22 cellular contexts compared by ENCODE assay signal in the genomic region with DNA sequence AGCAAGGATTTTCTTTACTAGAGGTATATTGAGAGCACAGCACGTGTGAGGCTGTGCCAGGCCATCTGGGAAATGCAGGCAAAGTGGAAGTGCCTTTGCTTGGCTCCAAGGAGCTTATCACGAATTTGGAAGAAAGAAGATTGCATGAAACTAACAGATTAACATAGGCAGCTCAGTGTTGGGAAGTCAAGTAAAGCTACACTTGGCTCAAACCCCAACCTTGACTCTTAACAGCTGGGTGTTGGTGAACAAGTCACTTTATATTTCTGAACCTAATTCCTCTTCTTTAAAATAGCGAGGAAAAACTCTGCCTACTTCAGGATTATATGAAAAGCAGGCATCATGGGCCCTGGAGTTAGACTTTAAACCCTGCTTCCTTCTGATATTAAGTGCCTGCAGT.
DNase-seq lines count a peak whose midpoint lies in the region; FAIRE-seq and TF ChIP-seq lines count a peak whose summit lies in the region.
"Had no signal": no experiment of that assay in that cellular context is flagged by ENCODE, and none has a peak within 500 bp of the region (broad histone marks: within the 10 kb centered on the region; RNA-seq: fewer than 3 reads in every experiment).

No MANE protein-coding gene starts in this region.

- FAIRE-seq in D721Med (lab: Jason Lieb, UNC) (peak; percentile 66), small intestine (lab: Jason Lieb, UNC) (no peak)
- FAIRE-seq: GM12891 had no signal

- H3K4me1 ChIP-seq in esophagus muscularis mucosa = peaks cover 15 to 62% (median 53%) of the 10 kb centered on the region in 4 donors
- peaks cover 0 to 4% of the 10 kb centered on the region in 2 donors for H3K4me1 ChIP-seq in small intestine (ENCODE audit: control insufficient read depth in 2 of 2, insufficient read depth in 1 of 2, low read depth in 1 of 2, low read length in 1 of 2)
- H3K4me1 ChIP-seq: BE2C, Peyer's patch had no signal

- intact Hi-C loops in esophagus muscularis mucosa (cut with DNase I) = no loop called here

- H3K27ac ChIP-seq in esophagus muscularis mucosa (replicated peaks in 1 of 4) (no peak overlapping the region), small intestine (ENCODE audit: low read depth in 1 of 2, low read length in 1 of 2) (no peak overlapping the region)
- H3K27ac ChIP-seq: HL-60, Peyer's patch had no signal

- TF ChIP-seq POLR2A in esophagus muscularis mucosa (IDR thresholded peaks at IDR 0.05; ENCODE audit: low read depth) = no peak

- no peak for TF ChIP-seq CTCF in D721Med (IDR thresholded peaks at IDR 0.05; ENCODE audit: insufficient read depth, missing control alignments)
- TF ChIP-seq CTCF in esophagus muscularis mucosa (IDR thresholded peaks at IDR 0.05) = no peak

- H3K27ac Mint-ChIP-seq in activated naive CD4-positive, alpha-beta T cell treated with anti-CD3 and anti-CD28 coated beads, Interleukin-2, amount 10 ng/mL, durations not matched to agents 7 days and 5 days = no peak overlapping the region
- H3K27ac Mint-ChIP-seq: CD4-positive, CD25-positive, alpha-beta regulatory T cell had no signal

- DNase-seq in D721Med (ENCODE audit: insufficient read length, low spot score) (no peak), MG63 (peak; percentile 3), esophagus muscularis mucosa (ENCODE audit: extremely low spot score) (peak; percentile 81), small intestine (peak; percentile 18), NCI-H1930 (lab: John Stamatoyannopoulos, UW) (no peak), SHP77 treated with DMSO at 0.1 percent for 48 hours (lab: John Stamatoyannopoulos, UW) (no peak), hippocampal formation (lab: John Stamatoyannopoulos, UW) (no peak)
- DNase-seq in activated naive CD4-positive, alpha-beta T cell treated with anti-CD3 and anti-CD28 coated beads, Interleukin-2, amount 10 ng/mL, durations not matched to agents 7 days and 5 days = no peak
- DNase-seq: BE2C; CD4-positive, CD25-positive, alpha-beta regulatory T cell; DMS153; GOT3; KBM-7; NCI-H1092 treated with DMSO at 0.1 percent for 48 hours; NCI-H1436 treated with DMSO at 0.1 percent for 48 hours; NCI-H2029; NCI-H2227 treated with DMSO at 0.1 percent for 48 hours; NCI-H510A; NCI-H748 treated with DMSO at 0.1 percent for 48 hours; Peyer's patch had no signal

- H3K36me3 Mint-ChIP-seq in activated naive CD4-positive, alpha-beta T cell treated with anti-CD3 and anti-CD28 coated beads, Interleukin-2, amount 10 ng/mL, durations not matched to agents 7 days and 5 days = no peaks in the 10 kb centered on the region
- H3K36me3 Mint-ChIP-seq: CD4-positive, CD25-positive, alpha-beta regulatory T cell had no signal

- no peaks in the 10 kb centered on the region for H3K4me1 Mint-ChIP-seq in activated naive CD4-positive, alpha-beta T cell treated with anti-CD3 and anti-CD28 coated beads, Interleukin-2, amount 10 ng/mL, durations not matched to agents 7 days and 5 days
- H3K4me1 Mint-ChIP-seq: CD4-positive, CD25-positive, alpha-beta regulatory T cell had no signal

- TF ChIP-seq EP300 in esophagus muscularis mucosa (IDR thresholded peaks at IDR 0.05) = no peak

- WGBS in esophagus muscularis mucosa = 60% methylated on average over 3 of the region's 3 CpGs
- 41 to 53% (median 50%) methylated on average over 3 of the region's 3 CpGs for WGBS in small intestine, 3 donors

- H3K4me3 ChIP-seq in MG63 (no peak overlapping the region), esophagus muscularis mucosa (no peak overlapping the region), small intestine (ENCODE audit: low read depth in 1 of 2, low read length in 2 of 2) (no peak overlapping the region)
- H3K4me3 ChIP-seq: Peyer's patch had no signal

- H3K27me3 Mint-ChIP-seq in activated naive CD4-positive, alpha-beta T cell treated with anti-CD3 and anti-CD28 coated beads, Interleukin-2, amount 10 ng/mL, durations not matched to agents 7 days and 5 days = peaks cover 4% of the 10 kb centered on the region

- H3K36me3 ChIP-seq in MG63 = no peaks in the 10 kb centered on the region
- H3K36me3 ChIP-seq in esophagus muscularis mucosa = no peaks in the 10 kb centered on the region
- H3K36me3 ChIP-seq in small intestine (ENCODE audit: control insufficient read depth in 2 of 2, insufficient read depth in 2 of 2, low read length in 2 of 2) = no peaks in the 10 kb centered on the region
- H3K36me3 ChIP-seq: BE2C, Peyer's patch had no signal

- no peaks in the 10 kb centered on the region for H3K9me3 Mint-ChIP-seq in activated naive CD4-positive, alpha-beta T cell treated with anti-CD3 and anti-CD28 coated beads, Interleukin-2, amount 10 ng/mL, durations not matched to agents 7 days and 5 days

- H3K27me3 ChIP-seq in MG63 (no peaks in the 10 kb centered on the region), esophagus muscularis mucosa (no peaks in the 10 kb centered on the region), small intestine (ENCODE audit: control insufficient read depth in 2 of 2, insufficient read depth in 2 of 2, low read length in 2 of 2) (no peaks in the 10 kb centered on the region)
- H3K27me3 ChIP-seq: BE2C, Peyer's patch had no signal

- no peaks in the 10 kb centered on the region for H3K9me3 ChIP-seq in MG63
- no peaks in the 10 kb centered on the region for H3K9me3 ChIP-seq in esophagus muscularis mucosa
- H3K9me3 ChIP-seq in small intestine (ENCODE audit: control insufficient read depth, low read depth) = no peaks in the 10 kb centered on the region
- H3K9me3 ChIP-seq: BE2C, Peyer's patch had no signal

- CTCF ChIA-PET in activated naive CD4-positive, alpha-beta T cell treated with anti-CD3 and anti-CD28 coated beads, Interleukin-2, amount 10 ng/mL, durations not matched to agents 7 days and 5 days (lab: Charles Lee) = no interaction called here

- H3K4me3 Mint-ChIP-seq in activated naive CD4-positive, alpha-beta T cell treated with anti-CD3 and anti-CD28 coated beads, Interleukin-2, amount 10 ng/mL, durations not matched to agents 7 days and 5 days = no peak overlapping the region
- H3K4me3 Mint-ChIP-seq: CD4-positive, CD25-positive, alpha-beta regulatory T cell had no signal

Comparison
In these comparisons a context has a peak if more than half of its experiments do, and no peak if none do; other contexts are left out.
1. DNase-seq: peak in MG63 (single experiment), esophagus muscularis mucosa (single experiment) and small intestine (single experiment); none in D721Med (single experiment), NCI-H1930 (0 of 2), SHP77 treated with DMSO at 0.1 percent for 48 hours (single experiment), hippocampal formation (0 of 2) and activated naive CD4-positive, alpha-beta T cell treated with anti-CD3 and anti-CD28 coated beads, Interleukin-2, amount 10 ng/mL, durations not matched to agents 7 days and 5 days (single experiment).